28 cellular contexts compared by ENCODE assay signal in the genomic region with DNA sequence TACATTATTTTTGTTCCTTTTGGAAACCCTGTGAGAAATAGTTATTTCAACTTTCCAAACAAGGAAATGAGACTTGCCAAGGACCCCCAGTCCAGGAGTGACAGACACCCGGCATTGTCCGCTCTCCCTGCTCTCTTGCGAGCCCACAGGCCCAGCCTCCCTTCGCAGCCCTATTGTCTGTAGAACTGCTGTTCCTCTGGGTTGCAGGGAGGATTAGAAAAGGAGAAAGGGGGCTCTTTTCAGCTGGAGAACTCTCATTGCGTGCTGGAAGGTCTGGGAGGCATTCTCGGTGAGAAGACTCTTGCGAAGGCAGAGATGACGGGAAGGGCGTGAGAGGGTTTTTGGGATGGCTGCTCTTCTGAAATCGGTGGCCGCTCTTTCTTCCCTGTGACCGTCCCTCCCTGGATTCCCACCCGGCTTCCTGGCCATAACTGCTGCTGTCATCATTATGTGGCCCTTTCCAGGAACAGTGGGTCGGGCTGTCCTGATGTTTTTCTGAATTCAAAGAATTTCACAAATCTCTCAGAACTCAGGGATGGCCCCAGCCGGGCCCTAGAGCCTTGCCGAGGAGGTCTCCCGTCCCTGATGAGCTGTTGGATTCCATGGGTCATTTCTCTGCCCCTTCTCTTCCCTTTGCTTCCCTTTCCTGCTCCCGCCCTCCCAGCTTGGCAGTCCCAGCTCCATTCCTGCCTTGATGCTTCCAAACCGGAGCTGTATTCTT.
"Had no signal": no experiment of that assay in that cellular context is flagged by ENCODE, and none has a peak within 500 bp of the region (broad histone marks: within the 10 kb centered on the region; RNA-seq: fewer than 3 reads in every experiment).

No MANE protein-coding gene starts in this region.

- H3K4me3 Mint-ChIP-seq: activated CD4-positive, alpha-beta memory T cell treated with anti-CD3 and anti-CD28 coated beads, Interleukin-2, amount 10 ng/mL, durations not matched to agents 7 days and 5 days; activated CD4-positive, alpha-beta T cell treated with anti-CD3 and anti-CD28 coated beads, Interleukin-2, amount 10 ng/mL, durations not matched to agents 7 days and 5 days; activated naive CD8-positive, alpha-beta T cell treated with anti-CD3 and anti-CD28 coated beads, Interleukin-2, amount 10 ng/mL, durations not matched to agents 7 days and 5 days; activated T-cell treated with anti-CD3 and anti-CD28 coated beads, Interleukin-2, amount 50 U/mL, for 72 hours had no signal

- H3K9me3 ChIP-seq: adrenal gland had no signal

- H3K27ac ChIP-seq: SK-N-MC, VCaP had no signal

- H3K4me3 ChIP-seq: adrenal gland, SK-N-MC had no signal

- DNase-seq: activated CD4-positive, alpha-beta memory T cell treated with anti-CD3 and anti-CD28 coated beads, Interleukin-2, amount 10 ng/mL, durations not matched to agents 7 days and 5 days; activated CD4-positive, alpha-beta T cell treated with anti-CD3 and anti-CD28 coated beads, Interleukin-2, amount 10 ng/mL, durations not matched to agents 7 days and 5 days; activated CD4-positive, CD25-positive, alpha-beta regulatory T cell; activated gamma-delta T cell treated with Interleukin-2 at 50 U/mL for 16 hours; activated naive CD4-positive, alpha-beta T cell treated with anti-CD3 and anti-CD28 coated beads, Interleukin-2, amount 50 U/mL, for 16 hours; activated naive CD8-positive, alpha-beta T cell treated with anti-CD3 and anti-CD28 coated beads, Interleukin-2, amount 10 ng/mL, durations not matched to agents 7 days and 5 days; activated T-cell treated with anti-CD3 and anti-CD28 coated beads for 4 hours; activated T-cell treated with anti-CD3 and anti-CD28 coated beads, Interleukin-2, amount 50 U/mL, for 72 hours; adrenal gland; anterior cingulate cortex; cerebellar nuclear complex; NCI-H1092; NCI-H1436; NCI-H1694 treated with DMSO at 0.1 percent for 48 hours; NCI-H2029 treated with DMSO at 0.1 percent for 48 hours; NCI-H345; NCI-H510A; NCI-H526 treated with DMSO at 0.1 percent for 48 hours; NCI-H82; NK-92 treated with Interleukin-12 subunit alpha and Interleukin-12 subunit beta, amount 100 ng/mL, for 24 hours; OCI-M1; RPMI8226; T-helper 1 cell had no signal

- H3K9me3 Mint-ChIP-seq: activated CD4-positive, alpha-beta memory T cell treated with anti-CD3 and anti-CD28 coated beads, Interleukin-2, amount 10 ng/mL, durations not matched to agents 7 days and 5 days; activated CD4-positive, alpha-beta T cell treated with anti-CD3 and anti-CD28 coated beads, Interleukin-2, amount 10 ng/mL, durations not matched to agents 7 days and 5 days; activated naive CD8-positive, alpha-beta T cell treated with anti-CD3 and anti-CD28 coated beads, Interleukin-2, amount 10 ng/mL, durations not matched to agents 7 days and 5 days; activated T-cell treated with anti-CD3 and anti-CD28 coated beads, Interleukin-2, amount 50 U/mL, for 72 hours; activated T-helper 2 cell treated with anti-CD3 and anti-CD28 coated beads, Interferon-gamma antibody, Interleukin-2, Interleukin-4, amounts not matched to agents 10 μg/mL and 5 μg/mL and 100 μg/mL, durations not matched to agents 14 hours and 24 hours and 36 hours had no signal

- ATAC-seq: activated T-cell treated with anti-CD3 and anti-CD28 coated beads, Interleukin-2, amount 50 U/mL, for 72 hours; Panc1; Right ventricle myocardium inferior had no signal

- H3K36me3 ChIP-seq: adrenal gland had no signal

- H3K27ac Mint-ChIP-seq: activated CD4-positive, alpha-beta memory T cell treated with anti-CD3 and anti-CD28 coated beads, Interleukin-2, amount 10 ng/mL, durations not matched to agents 7 days and 5 days; activated CD4-positive, alpha-beta T cell treated with anti-CD3 and anti-CD28 coated beads, Interleukin-2, amount 10 ng/mL, durations not matched to agents 7 days and 5 days; activated naive CD8-positive, alpha-beta T cell treated with anti-CD3 and anti-CD28 coated beads, Interleukin-2, amount 10 ng/mL, durations not matched to agents 7 days and 5 days; activated T-cell treated with anti-CD3 and anti-CD28 coated beads, Interleukin-2, amount 50 U/mL, for 72 hours; activated T-helper 2 cell treated with anti-CD3 and anti-CD28 coated beads, Interferon-gamma antibody, Interleukin-2, Interleukin-4, amounts not matched to agents 10 μg/mL and 5 μg/mL and 100 μg/mL, durations not matched to agents 14 hours and 24 hours and 36 hours had no signal

- H3K36me3 Mint-ChIP-seq: activated naive CD8-positive, alpha-beta T cell treated with anti-CD3 and anti-CD28 coated beads, Interleukin-2, amount 10 ng/mL, durations not matched to agents 7 days and 5 days had no signal
